Comparison of ENCODE assay signal across 30 cellular contexts in genomic region chr12:53737494-53737808, GRCh38. TPM values are rescaled to one million over a fixed set of nuclear protein-coding genes. Genes with fewer than 3 reads are reported as not detected.
"Had no signal": no experiment of that assay in that cellular context is flagged by ENCODE, and none has a peak within 500 bp of the region (broad histone marks: within the 10 kb centered on the region; RNA-seq: fewer than 3 reads in every experiment).

No MANE protein-coding gene starts in this region.

- H3K4me3 Mint-ChIP-seq: activated CD8-positive, alpha-beta T cell treated with anti-CD3 and anti-CD28 coated beads, Interleukin-2, amount 10 ng/mL, durations not matched to agents 7 days and 5 days had no signal

- FAIRE-seq: astrocyte had no signal

- H3K27ac ChIP-seq: brain microvascular endothelial cell, cardiac muscle cell, Peyer's patch, RWPE1, SJCRH30, VCaP had no signal

- DNase-seq: activated CD4-positive, alpha-beta T cell treated with anti-CD3 and anti-CD28 coated beads for 4 hours; activated CD8-positive, alpha-beta memory T cell treated with anti-CD3 and anti-CD28 coated beads, Interleukin-2, amount 50 U/mL, for 48 hours; activated CD8-positive, alpha-beta T cell treated with anti-CD3 and anti-CD28 coated beads, Interleukin-2, amount 10 ng/mL, durations not matched to agents 7 days and 5 days; activated effector memory CD4-positive, alpha-beta T cell treated with Interleukin-2 at 50 U/mL for 16 hours; activated naive CD4-positive, alpha-beta T cell; activated T-cell treated with anti-CD3 and anti-CD28 coated beads, Interleukin-2, amount 50 U/mL, for 1 hour; amygdala; brain microvascular endothelial cell; KG1; NCI-H1092; NCI-H1930; NCI-H226; NCI-H526; NCI-H774; NK-92 treated with Interleukin-12 subunit alpha and Interleukin-12 subunit beta, amount 100 ng/mL, for 24 hours; OCI-M1; Peyer's patch; Right ventricle myocardium superior; SJCRH30; SK-N-SH; T-helper 1 cell had no signal

- H3K9me3 Mint-ChIP-seq: activated naive CD4-positive, alpha-beta T cell treated with anti-CD3 and anti-CD28 coated beads, Interleukin-2, amount 50 U/mL, for 24 hours had no signal

- H3K4me3 ChIP-seq: cardiac muscle cell, Peyer's patch, SJCRH30 had no signal

- ATAC-seq: activated CD8-positive, alpha-beta T cell treated with anti-CD3 and anti-CD28 coated beads, Interleukin-2, amount 10 ng/mL, durations not matched to agents 7 days and 5 days had no signal

- H3K9me3 ChIP-seq: Peyer's patch, SJCRH30, SK-N-SH had no signal

- H3K36me3 Mint-ChIP-seq: activated naive CD4-positive, alpha-beta T cell treated with anti-CD3 and anti-CD28 coated beads, Interleukin-2, amount 50 U/mL, for 24 hours had no signal

- H3K4me2 ChIP-seq: SK-N-SH had no signal

- H3K36me3 ChIP-seq: brain microvascular endothelial cell, cardiac muscle cell, Peyer's patch, SJCRH30 had no signal

- H3K27ac Mint-ChIP-seq: activated CD8-positive, alpha-beta T cell treated with anti-CD3 and anti-CD28 coated beads, Interleukin-2, amount 10 ng/mL, durations not matched to agents 7 days and 5 days; activated naive CD4-positive, alpha-beta T cell treated with anti-CD3 and anti-CD28 coated beads, Interleukin-2, amount 50 U/mL, for 24 hours had no signal

- H3K4me1 ChIP-seq: SJCRH30 had no signal

RNA-seq across cellular contexts. Expression of gene CISTR, which starts 14.3 kb away (rescaled TPM):
- total RNA-seq: activated CD8-positive, alpha-beta T cell treated with anti-CD3 and anti-CD28 coated beads, Interleukin-2, amount 10 ng/mL, durations not matched to agents 7 days and 5 days; astrocyte; cardiac muscle cell; LHCN-M2; M059J; NCI-H460; Peyer's patch; SJCRH30; T-helper 2 cell treated with Interferon-gamma antibody and Interleukin-4, amounts not matched to agents 100 ng/mL and 5 ng/mL, for 36 hours had no signal
- polyA plus RNA-seq: SK-N-SH had no signal
